Comparison of ENCODE assay signal across 29 cellular contexts in the genomic region with DNA sequence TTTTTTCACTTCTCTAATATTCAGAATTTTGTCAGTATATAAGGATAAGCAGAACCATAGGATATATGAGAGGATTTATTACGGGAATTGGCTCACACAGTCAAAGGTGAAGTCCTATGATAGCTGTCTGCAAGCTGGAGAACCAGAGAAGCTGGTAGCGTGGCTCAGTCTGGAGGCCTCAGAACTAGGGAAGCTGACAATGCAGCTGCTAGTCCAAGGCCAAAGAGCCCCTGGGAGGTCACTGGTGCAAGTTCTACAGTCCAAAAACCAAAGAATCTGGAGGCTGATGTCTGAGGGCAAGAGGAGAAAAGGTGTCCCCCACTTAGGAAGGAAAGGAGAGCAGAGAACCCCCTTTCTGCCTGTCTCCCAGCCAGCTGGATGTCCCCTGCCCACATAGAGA.
"Had no signal": no experiment of that assay in that cellular context is flagged by ENCODE, and none has a peak within 500 bp of the region (broad histone marks: within the 10 kb centered on the region; RNA-seq: fewer than 3 reads in every experiment).

No MANE protein-coding gene starts in this region.

- H3K27ac Mint-ChIP-seq: stimulated activated effector memory CD8-positive, alpha-beta T cell treated with anti-CD3 and anti-CD28 coated beads, Interleukin-12 subunit alpha, Interleukin-12 subunit beta, amount 100 ng/mL, for 72 hours; stimulated activated memory B cell treated with anti-CD40 and anti-IgM and Interleukin-4, amounts not matched to agents 10 μg/mL and 1 μg/mL and 100 μg/mL, for 72 hours; stimulated activated naive B cell treated with anti-CD40 and anti-IgM and Interleukin-4, amounts not matched to agents 10 μg/mL and 1 μg/mL and 100 μg/mL, for 72 hours; stimulated activated naive CD8-positive, alpha-beta T cell treated with anti-CD3 and anti-CD28 coated beads, Interleukin-15, amount 100 ng/mL, for 72 hours; stimulated activated naive CD8-positive, alpha-beta T cell treated with anti-CD3 and anti-CD28 coated beads, Interleukin-15, Interleukin-2, amounts not matched to agents 100 ng/mL and 50 ng/mL, for 24 hours; type B pancreatic cell had no signal

- H3K9me3 Mint-ChIP-seq: stimulated activated effector memory CD8-positive, alpha-beta T cell treated with anti-CD3 and anti-CD28 coated beads, Interleukin-12 subunit alpha, Interleukin-12 subunit beta, amount 100 ng/mL, for 72 hours; stimulated activated memory B cell treated with anti-CD40 and anti-IgM and Interleukin-4, amounts not matched to agents 10 μg/mL and 1 μg/mL and 100 μg/mL, for 72 hours; stimulated activated naive B cell treated with anti-CD40 and anti-IgM and Interleukin-4, amounts not matched to agents 10 μg/mL and 1 μg/mL and 100 μg/mL, for 72 hours; stimulated activated naive CD8-positive, alpha-beta T cell treated with anti-CD3 and anti-CD28 coated beads, Interleukin-15, amount 100 ng/mL, for 72 hours; stimulated activated naive CD8-positive, alpha-beta T cell treated with anti-CD3 and anti-CD28 coated beads, Interleukin-15, Interleukin-2, amounts not matched to agents 100 ng/mL and 50 ng/mL, for 24 hours had no signal

- H3K4me1 Mint-ChIP-seq: stimulated activated effector memory CD8-positive, alpha-beta T cell treated with anti-CD3 and anti-CD28 coated beads, Interleukin-12 subunit alpha, Interleukin-12 subunit beta, amount 100 ng/mL, for 72 hours; stimulated activated memory B cell treated with anti-CD40 and anti-IgM and Interleukin-4, amounts not matched to agents 10 μg/mL and 1 μg/mL and 100 μg/mL, for 72 hours; stimulated activated naive B cell treated with anti-CD40 and anti-IgM and Interleukin-4, amounts not matched to agents 10 μg/mL and 1 μg/mL and 100 μg/mL, for 72 hours; stimulated activated naive CD8-positive, alpha-beta T cell treated with anti-CD3 and anti-CD28 coated beads, Interleukin-15, amount 100 ng/mL, for 72 hours had no signal

- ATAC-seq: stimulated activated effector memory CD8-positive, alpha-beta T cell treated with anti-CD3 and anti-CD28 coated beads, Interleukin-12 subunit alpha, Interleukin-12 subunit beta, amount 100 ng/mL, for 72 hours; stimulated activated memory B cell treated with anti-CD40 and anti-IgM and Interleukin-4, amounts not matched to agents 10 μg/mL and 1 μg/mL and 100 μg/mL, for 72 hours; stimulated activated naive B cell treated with anti-CD40 and anti-IgM and Interleukin-4, amounts not matched to agents 10 μg/mL and 1 μg/mL and 100 μg/mL, for 72 hours; stimulated activated naive CD8-positive, alpha-beta T cell treated with anti-CD3 and anti-CD28 coated beads, Interleukin-15, amount 100 ng/mL, for 72 hours; stimulated activated naive CD8-positive, alpha-beta T cell treated with anti-CD3 and anti-CD28 coated beads, Interleukin-15, Interleukin-2, amounts not matched to agents 100 U/mL and 50 U/mL, for 24 hours; upper lobe of right lung had no signal

- H3K4me1 ChIP-seq: stomach, suprapubic skin, testis, thyroid gland, tibial artery, tibial nerve, transverse colon, upper lobe of right lung, uterus, vagina had no signal

- DNase-seq: stimulated activated CD4-positive, alpha-beta T cell treated with anti-CD3 and anti-CD28 coated beads, Interleukin-2, amount 100 ng/mL, for 48 hours; stimulated activated CD4-positive, alpha-beta T cell treated with anti-CD3 and anti-CD28 coated beads, Interleukin-4, amount 100 ng/mL, for 1 hour; stimulated activated CD4-positive, alpha-beta T cell treated with anti-CD3 and anti-CD28 coated beads, Interleukin-4, amount 100 ng/mL, for 24 hours; stimulated activated CD4-positive, alpha-beta T cell treated with anti-CD3 and anti-CD28 coated beads, Interleukin-4, amount 100 ng/mL, for 4 hours; stimulated activated CD8-positive, alpha-beta memory T cell treated with anti-CD3 and anti-CD28 coated beads, Interleukin-4, amount 100 ng/mL, for 48 hours; stimulated activated naive B cell treated with anti-CD40 and anti-IgM and Interleukin-4, amounts not matched to agents 10 μg/mL and 1 μg/mL and 100 μg/mL, for 72 hours; stimulated activated naive CD4-positive, alpha-beta T cell; stimulated activated naive CD4-positive, alpha-beta T cell treated with Interleukin-2 at 50 U/mL for 16 hours; stimulated activated naive CD8-positive, alpha-beta T cell treated with anti-CD3 and anti-CD28 coated beads, Interleukin-15, amount 100 ng/mL, for 72 hours; stimulated activated naive CD8-positive, alpha-beta T cell treated with anti-CD3 and anti-CD28 coated beads, Interleukin-15, Interleukin-2, amounts not matched to agents 100 U/mL and 50 U/mL, for 24 hours; stomach; substantia nigra; testis; thyroid gland; tibial artery; transverse colon; trophoblast cell; upper lobe of left lung; upper lobe of right lung; uterus had no signal

- H3K27me3 ChIP-seq: testis, thyroid gland, tibial artery, tibial nerve, upper lobe of left lung, upper lobe of right lung, vagina had no signal

- H3K9me3 ChIP-seq: stomach, suprapubic skin, testis, thoracic aorta, thyroid gland, tibial artery, tibial nerve, transverse colon, upper lobe of left lung, upper lobe of right lung, uterus, vagina had no signal

- FAIRE-seq: urothelium cell line had no signal

- H3K27me3 Mint-ChIP-seq: type B pancreatic cell had no signal

- H3K36me3 ChIP-seq: suprapubic skin, thoracic aorta, transverse colon, uterus, vagina had no signal

- H3K27ac ChIP-seq: stomach, suprapubic skin, testis, thoracic aorta, thyroid gland, tibial artery, tibial nerve, transverse colon, upper lobe of left lung, upper lobe of right lung, uterus, vagina had no signal

- H3K4me3 ChIP-seq: stomach, suprapubic skin, testis, thoracic aorta, thyroid gland, tibial artery, tibial nerve, transverse colon, upper lobe of left lung, upper lobe of right lung, uterus, vagina had no signal

- H3K4me3 Mint-ChIP-seq: stimulated activated effector memory CD8-positive, alpha-beta T cell treated with anti-CD3 and anti-CD28 coated beads, Interleukin-12 subunit alpha, Interleukin-12 subunit beta, amount 100 ng/mL, for 72 hours; stimulated activated memory B cell treated with anti-CD40 and anti-IgM and Interleukin-4, amounts not matched to agents 10 μg/mL and 1 μg/mL and 100 μg/mL, for 72 hours; stimulated activated naive B cell treated with anti-CD40 and anti-IgM and Interleukin-4, amounts not matched to agents 10 μg/mL and 1 μg/mL and 100 μg/mL, for 72 hours; stimulated activated naive CD8-positive, alpha-beta T cell treated with anti-CD3 and anti-CD28 coated beads, Interleukin-15, amount 100 ng/mL, for 72 hours; stimulated activated naive CD8-positive, alpha-beta T cell treated with anti-CD3 and anti-CD28 coated beads, Interleukin-15, Interleukin-2, amounts not matched to agents 100 ng/mL and 50 ng/mL, for 24 hours; type B pancreatic cell had no signal
